In genomic region chr1:1859970-1860691, GRCh38 we compare ENCODE assay signal across 1 cellular context.
A peak's percentile ranks its signal among the peaks of the same experiment; 100 is the strongest.
TF ChIP-seq lines count a peak whose summit lies in the region.

No MANE protein-coding gene starts in this region.

TF ChIP-seq in SK-N-SH, 30 proteins besides CTCF, POLR2A, EP300 and RAD21:
- TF ChIP-seq RCOR1 (IDR thresholded peaks at IDR 0.05; ENCODE audit: low read length) (peak; percentile 68; the same call in 1 of the 2 replicates), TCF12 (IDR thresholded peaks at IDR 0.05) (peak; percentile 42; the same call in 1 of the 2 replicates), CHD2 (IDR thresholded peaks at IDR 0.05; ENCODE audit: low read length, partially characterized antibody) (peak; percentile 46), GATA2 (CRISPR knock-in tag; IDR thresholded peaks at IDR 0.05) (peak; percentile 49; the same call in 1 of the 2 replicates), MAX (IDR thresholded peaks at IDR 0.05; ENCODE audit: low read depth) (0 out of 2 replicates have a peak, but pooled peaks have one; percentile 9), MXI1 (IDR thresholded peaks at IDR 0.05; ENCODE audit: low read depth, low read length) (peak; percentile 79), FOXJ3 (CRISPR knock-in tag; IDR thresholded peaks at IDR 0.05) (peak; percentile 52; the same call in 1 of the 2 replicates)
TF ChIP-seq in SK-N-SH: peak in this region for 7; not testable (repeated sequence) for 23.
